ENCODE assay signal across 9 cellular contexts in genomic region chr13:80469841-80470378, GRCh38.
A peak's percentile ranks its signal among the peaks of the same experiment; 100 is the strongest.
DNase-seq lines count a peak whose midpoint lies in the region; ATAC-seq and TF ChIP-seq lines count a peak whose summit lies in the region.
"Had no signal": no experiment of that assay in that cellular context is flagged by ENCODE, and none has a peak within 500 bp of the region (broad histone marks: within the 10 kb centered on the region; RNA-seq: fewer than 3 reads in every experiment).

No MANE protein-coding gene starts in this region.

- H3K36me3 Mint-ChIP-seq in GM23338 (ENCODE audit: low read depth) = no peaks in the 10 kb centered on the region

- no peaks in the 10 kb centered on the region for H3K9me3 ChIP-seq in RWPE2 (ENCODE audit: severe bottlenecking)
- H3K9me3 ChIP-seq in osteoblast (ENCODE audit: low read depth, low read length) = no peaks in the 10 kb centered on the region
- H3K9me3 ChIP-seq in Karpas-422 (ENCODE audit: low read length) = peaks cover 10% of the 10 kb centered on the region

- H3K9me3 Mint-ChIP-seq in GM23338 = no peaks in the 10 kb centered on the region; the same call in 2 of the 3 replicates
- H3K9me3 Mint-ChIP-seq: dendritic cell treated with granulocyte-macrophage colony-stimulating factor and Interleukin-4, amounts not matched to agents 40 ng/mL and 50 ng/mL, for 4 days had no signal

- peaks cover 2% of the 10 kb centered on the region for H3K27me3 Mint-ChIP-seq in GM23338 (ENCODE audit: insufficient read depth, low read depth, poor library complexity)

- H3K36me3 ChIP-seq in RWPE2 (ENCODE audit: low read depth) (no peaks in the 10 kb centered on the region), osteoblast (ENCODE audit: insufficient read depth, low read length) (no peaks in the 10 kb centered on the region), Karpas-422 (ENCODE audit: insufficient read depth, low read length) (no peaks in the 10 kb centered on the region), GM23338 (ENCODE audit: insufficient read depth) (no peaks in the 10 kb centered on the region)

- H3K27ac ChIP-seq in RWPE2 (ENCODE audit: poor library complexity, severe bottlenecking) (peak overlapping the region; percentile 96), osteoblast (ENCODE audit: low read depth, low read length) (no peak overlapping the region), Karpas-422 (ENCODE audit: low read length) (no peak overlapping the region), GM23338 (ENCODE audit: low read depth) (no peak overlapping the region)

- H3K27ac Mint-ChIP-seq in GM23338 = no peak overlapping the region
- H3K27ac Mint-ChIP-seq: dendritic cell treated with granulocyte-macrophage colony-stimulating factor and Interleukin-4, amounts not matched to agents 40 ng/mL and 50 ng/mL, for 4 days had no signal

- peak; percentile 16 for DNase-seq in AG20443 (ENCODE audit: low spot score)
- no peak for DNase-seq in RWPE2 (ENCODE audit: low spot score)
- DNase-seq in fibroblast of pulmonary artery (ENCODE audit: low read depth) = peak; percentile 98
- DNase-seq in osteoblast (ENCODE audit: insufficient read length, low spot score, missing footprints) = no peak
- DNase-seq in Karpas-422 = no peak
- DNase-seq in DMS79 treated with DMSO at 0.1 percent for 48 hours (lab: John Stamatoyannopoulos, UW) = no peak
- DNase-seq in GM23338 (ENCODE audit: low spot score) = no peak
- DNase-seq in NCI-H2029 (lab: John Stamatoyannopoulos, UW) = no peak

- H3K27me3 ChIP-seq in RWPE2 (ENCODE audit: insufficient read depth, poor library complexity, severe bottlenecking) = no peaks in the 10 kb centered on the region
- no peaks in the 10 kb centered on the region for H3K27me3 ChIP-seq in osteoblast (ENCODE audit: insufficient read depth, low read length)
- H3K27me3 ChIP-seq in Karpas-422 (ENCODE audit: low read length) = no peaks in the 10 kb centered on the region
- H3K27me3 ChIP-seq in GM23338 (ENCODE audit: insufficient read depth) = no peaks in the 10 kb centered on the region

- H3K9me2 ChIP-seq in Karpas-422 (replicated peaks; ENCODE audit: insufficient read depth, low read length) = no peaks in the 10 kb centered on the region
- H3K9me2 ChIP-seq in GM23338 (ENCODE audit: insufficient read depth) = peaks cover 4% of the 10 kb centered on the region; the same call in 1 of the 2 replicates

- TF ChIP-seq CTCF in RWPE2 (IDR thresholded peaks at IDR 0.05; ENCODE audit: poor library complexity, severe bottlenecking) = no peak
- TF ChIP-seq CTCF in fibroblast of pulmonary artery (IDR thresholded peaks at IDR 0.05; ENCODE audit: low read length, missing control alignments) = no peak
- TF ChIP-seq CTCF in osteoblast (IDR thresholded peaks at IDR 0.05; ENCODE audit: extremely low read depth, low read depth, low read length) = no peak
- TF ChIP-seq CTCF in GM23338 (conservative IDR thresholded peaks at IDR 0.05; ENCODE audit: low read depth in 2 of 2) = no peak

- H3K79me2 ChIP-seq in osteoblast (ENCODE audit: insufficient read depth, low read length) = no peaks in the 10 kb centered on the region
- no peaks in the 10 kb centered on the region for H3K79me2 ChIP-seq in Karpas-422 (ENCODE audit: low read length)
- H3K79me2 ChIP-seq in GM23338 (replicated peaks; ENCODE audit: insufficient read depth) = no peaks in the 10 kb centered on the region

- no peaks in the 10 kb centered on the region for H3F3A ChIP-seq in GM23338 (replicated peaks; ENCODE audit: low read depth)

- H3K4me1 Mint-ChIP-seq in GM23338 = no peaks in the 10 kb centered on the region; the same call in 2 of the 3 replicates

- ATAC-seq in RWPE2 (ENCODE audit: low read depth) (peak; percentile 84), GM23338 (no peak)

- H4K20me1 ChIP-seq in osteoblast (ENCODE audit: insufficient read depth, low read length) (no peaks in the 10 kb centered on the region), Karpas-422 (ENCODE audit: insufficient read depth, low read depth, low read length) (no peaks in the 10 kb centered on the region), GM23338 (replicated peaks; ENCODE audit: insufficient read depth) (no peaks in the 10 kb centered on the region)

- H2AFZ ChIP-seq in osteoblast (ENCODE audit: low read length) (no peak overlapping the region), Karpas-422 (ENCODE audit: low read length) (no peak overlapping the region), GM23338 (no peak overlapping the region)

- H3K4me1 ChIP-seq in RWPE2 (ENCODE audit: insufficient read depth, poor library complexity, severe bottlenecking) (peaks cover 44% of the 10 kb centered on the region), osteoblast (ENCODE audit: insufficient read depth, low read length) (peaks cover 8% of the 10 kb centered on the region), Karpas-422 (ENCODE audit: low read length) (no peaks in the 10 kb centered on the region), GM23338 (ENCODE audit: insufficient read depth) (no peaks in the 10 kb centered on the region)

- H3K4me3 ChIP-seq in RWPE2 (ENCODE audit: severe bottlenecking) (no peak overlapping the region), fibroblast of pulmonary artery (replicated peaks; ENCODE audit: low read depth, low read length) (no peak overlapping the region), osteoblast (ENCODE audit: insufficient read depth, low read length) (no peak overlapping the region), Karpas-422 (ENCODE audit: low read length) (no peak overlapping the region), GM23338 (no peak overlapping the region)

- H3K4me3 Mint-ChIP-seq in GM23338 = no peak overlapping the region
- H3K4me3 Mint-ChIP-seq: dendritic cell treated with granulocyte-macrophage colony-stimulating factor and Interleukin-4, amounts not matched to agents 40 ng/mL and 50 ng/mL, for 4 days had no signal

- peak overlapping the region; percentile 12 for H3K4me2 ChIP-seq in osteoblast (ENCODE audit: insufficient read depth, low read length)
- H3K4me2 ChIP-seq in Karpas-422 (ENCODE audit: low read depth, low read length, poor library complexity, severe bottlenecking) = no peak overlapping the region
- no peak overlapping the region for H3K4me2 ChIP-seq in GM23338

- no peak overlapping the region for H3K9ac ChIP-seq in Karpas-422 (ENCODE audit: low read length)

TF ChIP-seq in GM23338, 12 proteins besides CTCF, POLR2A, EP300 and RAD21 (continues in another document):
- TF ChIP-seq CREB1 (CRISPR knock-in tag; IDR thresholded peaks at IDR 0.05; ENCODE audit: low read depth) (no peak), JUNB (IDR thresholded peaks at IDR 0.05; ENCODE audit: unreplicated experiment) (no peak), POLR2AphosphoS5 (IDR thresholded peaks at IDR 0.05; ENCODE audit: low read depth) (no peak), ZNF331 (CRISPR knock-in tag; IDR thresholded peaks at IDR 0.05; ENCODE audit: low read depth) (no peak), EZH2 (IDR thresholded peaks at IDR 0.05; ENCODE audit: low read depth, unreplicated experiment) (no peak), STAT1 (IDR thresholded peaks at IDR 0.05; ENCODE audit: unreplicated experiment) (no peak), EZH2phosphoT487 (IDR thresholded peaks at IDR 0.05; ENCODE audit: unreplicated experiment) (no peak)
- TF ChIP-seq, protein P1, sequence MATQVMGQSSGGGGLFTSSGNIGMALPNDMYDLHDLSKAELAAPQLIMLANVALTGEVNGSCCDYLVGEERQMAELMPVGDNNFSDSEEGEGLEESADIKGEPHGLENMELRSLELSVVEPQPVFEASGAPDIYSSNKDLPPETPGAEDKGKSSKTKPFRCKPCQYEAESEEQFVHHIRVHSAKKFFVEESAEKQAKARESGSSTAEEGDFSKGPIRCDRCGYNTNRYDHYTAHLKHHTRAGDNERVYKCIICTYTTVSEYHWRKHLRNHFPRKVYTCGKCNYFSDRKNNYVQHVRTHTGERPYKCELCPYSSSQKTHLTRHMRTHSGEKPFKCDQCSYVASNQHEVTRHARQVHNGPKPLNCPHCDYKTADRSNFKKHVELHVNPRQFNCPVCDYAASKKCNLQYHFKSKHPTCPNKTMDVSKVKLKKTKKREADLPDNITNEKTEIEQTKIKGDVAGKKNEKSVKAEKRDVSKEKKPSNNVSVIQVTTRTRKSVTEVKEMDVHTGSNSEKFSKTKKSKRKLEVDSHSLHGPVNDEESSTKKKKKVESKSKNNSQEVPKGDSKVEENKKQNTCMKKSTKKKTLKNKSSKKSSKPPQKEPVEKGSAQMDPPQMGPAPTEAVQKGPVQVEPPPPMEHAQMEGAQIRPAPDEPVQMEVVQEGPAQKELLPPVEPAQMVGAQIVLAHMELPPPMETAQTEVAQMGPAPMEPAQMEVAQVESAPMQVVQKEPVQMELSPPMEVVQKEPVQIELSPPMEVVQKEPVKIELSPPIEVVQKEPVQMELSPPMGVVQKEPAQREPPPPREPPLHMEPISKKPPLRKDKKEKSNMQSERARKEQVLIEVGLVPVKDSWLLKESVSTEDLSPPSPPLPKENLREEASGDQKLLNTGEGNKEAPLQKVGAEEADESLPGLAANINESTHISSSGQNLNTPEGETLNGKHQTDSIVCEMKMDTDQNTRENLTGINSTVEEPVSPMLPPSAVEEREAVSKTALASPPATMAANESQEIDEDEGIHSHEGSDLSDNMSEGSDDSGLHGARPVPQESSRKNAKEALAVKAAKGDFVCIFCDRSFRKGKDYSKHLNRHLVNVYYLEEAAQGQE (IDR thresholded peaks at IDR 0.05; ENCODE audit: unreplicated experiment) = no peak

Comparison
In these comparisons a context has a peak if more than half of its experiments do, and no peak if none do; other contexts are left out.
1. DNase-seq: peak in AG20443 (single experiment) and fibroblast of pulmonary artery (single experiment); none in RWPE2 (single experiment), osteoblast (single experiment), Karpas-422 (single experiment), DMS79 treated with DMSO at 0.1 percent for 48 hours (single experiment), GM23338 (single experiment) and NCI-H2029 (single experiment).